18 cellular contexts compared by ENCODE assay signal in the genomic region with DNA sequence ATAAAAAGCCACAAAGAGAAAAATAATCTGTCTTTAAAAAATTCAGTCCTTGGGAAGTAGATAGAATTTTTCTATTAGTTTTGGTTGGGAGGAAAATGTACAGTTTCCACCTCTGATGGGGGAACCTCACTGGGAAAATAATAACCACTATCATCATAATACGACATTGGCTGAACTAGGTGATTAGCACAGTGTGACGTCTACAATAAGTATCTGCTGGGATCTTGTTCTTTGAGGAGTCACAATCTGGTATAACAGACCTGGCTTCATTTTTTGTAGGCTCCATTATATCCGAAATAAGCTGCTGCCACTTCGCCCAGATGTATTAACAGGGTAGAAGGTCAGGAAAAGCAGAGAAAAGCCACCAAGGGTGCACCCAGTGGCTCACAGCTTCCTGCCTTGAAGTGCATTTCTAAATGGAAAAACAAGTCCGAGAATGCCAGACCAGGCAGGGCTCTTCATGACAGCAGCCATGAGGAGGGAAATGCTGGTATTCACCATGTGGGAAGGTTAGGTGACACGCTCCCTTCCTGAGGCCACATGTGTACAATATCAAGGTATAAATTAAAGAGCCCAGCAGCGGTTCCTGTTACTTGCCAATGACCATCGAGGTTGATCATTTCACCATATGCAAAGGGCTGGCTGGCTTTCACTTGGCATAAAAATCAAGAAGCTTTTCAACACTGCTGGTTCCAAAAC.
"Had no signal": no experiment of that assay in that cellular context is flagged by ENCODE, and none has a peak within 500 bp of the region (broad histone marks: within the 10 kb centered on the region; RNA-seq: fewer than 3 reads in every experiment).

No MANE protein-coding gene starts in this region.

- H3K36me3 Mint-ChIP-seq: activated naive CD8-positive, alpha-beta T cell treated with anti-CD3 and anti-CD28 coated beads, Interleukin-2, amount 10 ng/mL, durations not matched to agents 7 days and 5 days; naive B cell had no signal

- H3K4me3 ChIP-seq: heart right ventricle, lower lobe of right lung, thoracic aorta, upper lobe of left lung had no signal

- H3K9me3 ChIP-seq: heart right ventricle, lower lobe of right lung, thoracic aorta, upper lobe of left lung had no signal

- H3K9me3 Mint-ChIP-seq: activated naive CD4-positive, alpha-beta T cell treated with anti-CD3 and anti-CD28 coated beads for 36 hours; activated naive CD8-positive, alpha-beta T cell treated with anti-CD3 and anti-CD28 coated beads, Interleukin-2, amount 10 ng/mL, durations not matched to agents 7 days and 5 days; endodermal cell had no signal

- H3K27me3 ChIP-seq: heart right ventricle, upper lobe of left lung had no signal

- H3K36me3 ChIP-seq: heart right ventricle, lower lobe of right lung, thoracic aorta, upper lobe of left lung had no signal

- H3K4me1 Mint-ChIP-seq: activated naive CD8-positive, alpha-beta T cell treated with anti-CD3 and anti-CD28 coated beads, Interleukin-2, amount 10 ng/mL, durations not matched to agents 7 days and 5 days; endodermal cell; naive B cell had no signal

- H3K27ac ChIP-seq: heart right ventricle, lower lobe of right lung, thoracic aorta, upper lobe of left lung had no signal

- DNase-seq: activated CD4-positive, alpha-beta T cell treated with anti-CD3 and anti-CD28 coated beads for 4 hours; activated CD4-positive, CD25-positive, alpha-beta regulatory T cell; activated CD8-positive, alpha-beta memory T cell treated with anti-CD3 and anti-CD28 coated beads, Interleukin-2, amount 50 U/mL, for 48 hours; activated effector memory CD4-positive, alpha-beta T cell treated with Interleukin-2 at 50 U/mL for 16 hours; activated naive CD8-positive, alpha-beta T cell treated with anti-CD3 and anti-CD28 coated beads, Interleukin-2, amount 10 ng/mL, durations not matched to agents 7 days and 5 days; cortex of kidney; lower lobe of right lung; occipital lobe; stimulated activated CD4-positive, alpha-beta T cell treated with anti-CD3 and anti-CD28 coated beads, Interleukin-4, amount 100 ng/mL, for 1 hour; stimulated activated naive CD4-positive, alpha-beta T cell; T1000 had no signal

- H3K27me3 Mint-ChIP-seq: activated naive CD8-positive, alpha-beta T cell treated with anti-CD3 and anti-CD28 coated beads, Interleukin-2, amount 10 ng/mL, durations not matched to agents 7 days and 5 days; naive B cell had no signal

- H3K4me3 Mint-ChIP-seq: activated naive CD4-positive, alpha-beta T cell treated with anti-CD3 and anti-CD28 coated beads for 36 hours; activated naive CD8-positive, alpha-beta T cell treated with anti-CD3 and anti-CD28 coated beads, Interleukin-2, amount 10 ng/mL, durations not matched to agents 7 days and 5 days; endodermal cell; naive B cell; neural crest cell had no signal

- H3K4me1 ChIP-seq: lower lobe of right lung had no signal

- H3K27ac Mint-ChIP-seq: activated naive CD4-positive, alpha-beta T cell treated with anti-CD3 and anti-CD28 coated beads for 36 hours; activated naive CD8-positive, alpha-beta T cell treated with anti-CD3 and anti-CD28 coated beads, Interleukin-2, amount 10 ng/mL, durations not matched to agents 7 days and 5 days; endodermal cell; naive B cell had no signal
